ENCODE assay signal across 8 cellular contexts in genomic region chr1:72282690-72283203, GRCh38. TPM values are rescaled to one million over a fixed set of nuclear protein-coding genes. Genes with fewer than 3 reads are reported as not detected.
A peak's percentile ranks its signal among the peaks of the same experiment; 100 is the strongest.
DNase-seq lines count a peak whose midpoint lies in the region; ATAC-seq, FAIRE-seq and TF ChIP-seq lines count a peak whose summit lies in the region.

No MANE protein-coding gene starts in this region.

- FAIRE-seq in D721Med (lab: Jason Lieb, UNC), result no peak

- H3K4me1 Mint-ChIP-seq in activated T-helper 17 cell treated with anti-CD3 and anti-CD28 coated beads, Interleukin-2, amount 50 U/mL, for 72 hours, result peaks cover 6% of the 10 kb centered on the region
- H3K4me1 Mint-ChIP-seq in naive B cell, result peaks cover 17 to 18% (median 18%) of the 10 kb centered on the region in 3 donors

- H3K4me3 Mint-ChIP-seq in activated T-helper 17 cell treated with anti-CD3 and anti-CD28 coated beads, Interleukin-2, amount 50 U/mL, for 72 hours, result no peak overlapping the region
- H3K4me3 Mint-ChIP-seq in naive B cell, result no peak overlapping the region

- H3K27me3 Mint-ChIP-seq in activated T-helper 17 cell treated with anti-CD3 and anti-CD28 coated beads, Interleukin-2, amount 50 U/mL, for 72 hours, result peaks cover 19% of the 10 kb centered on the region
- H3K27me3 Mint-ChIP-seq in naive B cell, result peaks cover 0 to 13% (median 0%) of the 10 kb centered on the region in 3 donors

- peak; percentile 68 for ATAC-seq in GM21447 (IDR thresholded peaks at IDR 0.05; ENCODE audit: unreplicated experiment)
- peak; percentile 51 for ATAC-seq in activated T-helper 17 cell treated with anti-CD3 and anti-CD28 coated beads, Interleukin-2, amount 50 U/mL, for 72 hours (replicated peaks)
- peak; percentile 83 to 84 for ATAC-seq in naive B cell (ENCODE audit: low read depth in 2 of 2)

- no peaks in the 10 kb centered on the region for H3K9me3 Mint-ChIP-seq in activated T-helper 17 cell treated with anti-CD3 and anti-CD28 coated beads, Interleukin-2, amount 50 U/mL, for 72 hours
- H3K9me3 Mint-ChIP-seq in naive B cell, result peaks cover 0 to 3% (median 0%) of the 10 kb centered on the region in 7 donors

- H3K36me3 Mint-ChIP-seq in activated T-helper 17 cell treated with anti-CD3 and anti-CD28 coated beads, Interleukin-2, amount 50 U/mL, for 72 hours (ENCODE audit: low read depth), result no peaks in the 10 kb centered on the region
- no peaks in the 10 kb centered on the region for H3K36me3 Mint-ChIP-seq in naive B cell

- peak; percentile 24 for TF ChIP-seq CTCF in D721Med (IDR thresholded peaks at IDR 0.05; ENCODE audit: insufficient read depth, missing control alignments)
- TF ChIP-seq CTCF in fibroblast of the aortic adventitia (IDR thresholded peaks at IDR 0.05; ENCODE audit: insufficient read depth, low read length), result peak; percentile 11

- H3K27ac Mint-ChIP-seq in activated T-helper 17 cell treated with anti-CD3 and anti-CD28 coated beads, Interleukin-2, amount 50 U/mL, for 72 hours, result no peak overlapping the region
- H3K27ac Mint-ChIP-seq in naive B cell, result peak overlapping the region in 2 of 6 donors; percentile 16 to 74

- H3K4me3 ChIP-seq in fibroblast of the aortic adventitia (ENCODE audit: low read depth, low read length), result peak overlapping the region; percentile 89

- DNase-seq in D721Med (ENCODE audit: insufficient read length, low spot score), result no peak
- peak; percentile 59 for DNase-seq in HT-29 (ENCODE audit: low spot score)
- peak; percentile 81 to 82 for DNase-seq in NOMO-1 (lab: John Stamatoyannopoulos, UW; ENCODE audit: unreplicated experiment in 2 of 2)
- DNase-seq in fibroblast of the aortic adventitia (ENCODE audit: low read depth), result peak; percentile 91
- peak; percentile 74 for DNase-seq in naive B cell
- DNase-seq in superior temporal gyrus (ENCODE audit: extremely low spot score), result peak; percentile 85

RNA-seq across cellular contexts. Expression of gene NEGR1, which starts 0.4 kb away (rescaled TPM):
- not detected in 2 replicates for total RNA-seq in HT-29 (2014; rRNA removed; shearing (Covaris generic))
- not detected for total RNA-seq in activated T-helper 17 cell treated with anti-CD3 and anti-CD28 coated beads, Interleukin-2, amount 50 U/mL, for 72 hours
- total RNA-seq in fibroblast of the aortic adventitia (ENCODE audit: low replicate concordance), result 1.1 and 20.7 TPM in 2 replicates
- under 1 TPM in 1 of 6 donors, not detected in 5; 0.10 TPM for polyA plus RNA-seq in naive B cell (ENCODE audit: low read depth in 6 of 6)
